In genomic region chr6:167549187-167549586, GRCh38 we compare ENCODE assay signal across 21 cellular contexts.
DNase-seq lines count a peak whose midpoint lies in the region; ATAC-seq and TF ChIP-seq lines count a peak whose summit lies in the region.
"Had no signal": no experiment of that assay in that cellular context is flagged by ENCODE, and none has a peak within 500 bp of the region (broad histone marks: within the 10 kb centered on the region; RNA-seq: fewer than 3 reads in every experiment).

No MANE protein-coding gene starts in this region.

- DNase-seq in left ventricle myocardium inferior = no peak
- DNase-seq in heart right ventricle = no peak
- peak; percentile 72 for DNase-seq in globus pallidus (ENCODE audit: low spot score)
- DNase-seq in posterior vena cava (ENCODE audit: low spot score) = peak; percentile 80
- DNase-seq in dermis blood vessel endothelial cell = no peak
- DNase-seq: BE2C; CD8-positive, alpha-beta memory T cell; DMS79 treated with DMSO at 0.1 percent for 48 hours; GM23248; IMR-90; NCI-H1105; NCI-H187; NCI-H345; NCI-H526 treated with DMSO at 0.1 percent for 48 hours; NK-92 treated with Interleukin-12 subunit alpha and Interleukin-12 subunit beta, amount 100 ng/mL, for 24 hours; SHP77 treated with DMSO at 0.1 percent for 48 hours had no signal

- H3K9me3 ChIP-seq in left ventricle myocardium inferior (replicated peaks) = peaks cover 5% of the 10 kb centered on the region
- H3K9me3 ChIP-seq in heart right ventricle = peaks cover 0 to 7% (median 0%) of the 10 kb centered on the region in 11 donors
- H3K9me3 ChIP-seq: BE2C had no signal

- H3K4me1 ChIP-seq in left ventricle myocardium inferior (peaks cover 36% of the 10 kb centered on the region), heart right ventricle (peaks cover 11 to 39% (median 19%) of the 10 kb centered on the region in 9 donors)
- H3K4me1 ChIP-seq: BE2C had no signal

- H3K4me3 ChIP-seq in left ventricle myocardium inferior (no peak overlapping the region), heart right ventricle (no peak overlapping the region)
- H3K4me3 ChIP-seq: GM23248 had no signal

- H3K36me3 ChIP-seq in left ventricle myocardium inferior (no peaks in the 10 kb centered on the region), heart right ventricle (no peaks in the 10 kb centered on the region)
- H3K36me3 ChIP-seq: BE2C had no signal

- H3K27me3 ChIP-seq in left ventricle myocardium inferior (ENCODE audit: low read depth) = no peaks in the 10 kb centered on the region
- H3K27me3 ChIP-seq in heart right ventricle = no peaks in the 10 kb centered on the region
- H3K27me3 ChIP-seq: BE2C had no signal

- WGBS in heart right ventricle, 2 donors = 79 to 89% methylated on average over 9 of the region's 9 CpGs

- H3K27ac ChIP-seq in left ventricle myocardium inferior (replicated peaks) (peak overlapping the region; percentile 73), heart right ventricle (no peak overlapping the region)
- H3K27ac ChIP-seq: 22Rv1, GM23248 had no signal

- ATAC-seq in heart right ventricle = no peak
- no peak for ATAC-seq in HG03045 (IDR thresholded peaks at IDR 0.05; ENCODE audit: unreplicated experiment)
- no peak for ATAC-seq in GM21526 (IDR thresholded peaks at IDR 0.05; ENCODE audit: low FRiP score, unreplicated experiment)
- ATAC-seq in HG02678 (IDR thresholded peaks at IDR 0.05; ENCODE audit: unreplicated experiment) = no peak
- ATAC-seq: HCT116 had no signal

- TF ChIP-seq CTCF in left ventricle myocardium inferior (IDR thresholded peaks at IDR 0.05; ENCODE audit: borderline replicate concordance) (no peak), heart right ventricle (IDR thresholded peaks at IDR 0.05) (no peak)

- intact Hi-C loops in left ventricle myocardium inferior (cut with micrococcal nuclease) = no loop called here
- intact Hi-C loops in heart right ventricle (cut with DNase I) = no loop called here
- intact Hi-C loops in posterior vena cava (cut with DNase I) = no loop called here

Comparison
In these comparisons a context has a peak if more than half of its experiments do, and no peak if none do; other contexts are left out.
1. DNase-seq: peak in globus pallidus (single experiment) and posterior vena cava (single experiment); none in left ventricle myocardium inferior (single experiment), heart right ventricle (0 of 2) and dermis blood vessel endothelial cell (single experiment).